Comparison of ENCODE assay signal across 1 cellular context in the genomic region with DNA sequence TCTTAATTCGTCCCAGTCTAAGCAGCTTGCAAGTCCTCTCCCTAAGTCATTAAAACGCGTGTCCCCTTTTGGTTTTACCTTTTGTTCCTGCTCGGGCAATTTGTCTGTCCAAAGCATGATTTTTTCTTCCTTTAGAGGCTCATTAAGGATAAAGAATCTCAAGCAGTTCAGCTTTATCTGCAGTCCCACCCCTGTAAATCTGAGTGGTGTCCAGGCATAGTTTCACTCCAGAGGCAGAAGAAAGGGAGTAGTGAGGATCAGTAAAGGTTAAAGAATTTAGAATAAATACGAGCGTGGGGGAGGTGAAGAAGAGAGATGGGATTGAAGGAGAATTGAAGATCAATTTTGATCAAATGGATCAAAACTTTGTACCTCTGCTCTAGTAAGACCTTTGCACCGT.
TF ChIP-seq lines count a peak whose summit lies in the region.

No MANE protein-coding gene starts in this region.

TF ChIP-seq in K562, 482 proteins besides CTCF, POLR2A, EP300 and RAD21:
- 0 out of 2 replicates have a peak, but pooled peaks have one; percentile 16 for TF ChIP-seq NR2C1 (IDR thresholded peaks at IDR 0.05)
- no peak for TF ChIP-seq NR2C1 (tag; IDR thresholded peaks at IDR 0.05)
- no peak for TF ChIP-seq NONO (IDR thresholded peaks at IDR 0.05; ENCODE audit: low read depth in 2 of 2, low read length in 1 of 2)
- TF ChIP-seq, protein P1, sequence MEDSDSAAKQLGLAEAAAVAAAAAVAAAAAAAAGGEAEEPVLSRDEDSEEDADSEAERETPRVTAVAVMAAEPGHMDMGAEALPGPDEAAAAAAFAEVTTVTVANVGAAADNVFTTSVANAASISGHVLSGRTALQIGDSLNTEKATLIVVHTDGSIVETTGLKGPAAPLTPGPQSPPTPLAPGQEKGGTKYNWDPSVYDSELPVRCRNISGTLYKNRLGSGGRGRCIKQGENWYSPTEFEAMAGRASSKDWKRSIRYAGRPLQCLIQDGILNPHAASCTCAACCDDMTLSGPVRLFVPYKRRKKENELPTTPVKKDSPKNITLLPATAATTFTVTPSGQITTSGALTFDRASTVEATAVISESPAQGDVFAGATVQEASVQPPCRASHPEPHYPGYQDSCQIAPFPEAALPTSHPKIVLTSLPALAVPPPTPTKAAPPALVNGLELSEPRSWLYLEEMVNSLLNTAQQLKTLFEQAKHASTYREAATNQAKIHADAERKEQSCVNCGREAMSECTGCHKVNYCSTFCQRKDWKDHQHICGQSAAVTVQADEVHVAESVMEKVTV (CRISPR knock-in tag; IDR thresholded peaks at IDR 0.05), result peak; percentile 15; the same call in 1 of the 2 replicates
- TF ChIP-seq ZKSCAN8 (CRISPR knock-in tag; IDR thresholded peaks at IDR 0.05), result 0 out of 2 replicates have a peak, but pooled peaks have one; percentile 48
- TF ChIP-seq KDM1A (IDR thresholded peaks at IDR 0.05), result peak; percentile 61 to 71
- TF ChIP-seq DPF2 (IDR thresholded peaks at IDR 0.05), result 0 out of 2 replicates have a peak, but pooled peaks have one; percentile 15
- 0 out of 2 replicates have a peak, but pooled peaks have one; percentile 32 for TF ChIP-seq PHF21A (IDR thresholded peaks at IDR 0.05; ENCODE audit: borderline replicate concordance, low read depth)
- TF ChIP-seq SNRNP70 (optimal IDR thresholded peaks at IDR 0.05; ENCODE audit: low read depth, low read length), result no peak
- no peak for TF ChIP-seq ZNF133 (CRISPR knock-in tag; IDR thresholded peaks at IDR 0.05)
- peak in 1 of 2 experiments; percentile 69; a peak in 2 of 4 replicates for TF ChIP-seq RCOR1 (IDR thresholded peaks at IDR 0.05; ENCODE audit: borderline replicate concordance in 1 of 2, low read depth in 2 of 2, low read length in 2 of 2)
TF ChIP-seq in K562: peak in this region for 7.
